ENCODE assay signal across 8 cellular contexts in the genomic region with DNA sequence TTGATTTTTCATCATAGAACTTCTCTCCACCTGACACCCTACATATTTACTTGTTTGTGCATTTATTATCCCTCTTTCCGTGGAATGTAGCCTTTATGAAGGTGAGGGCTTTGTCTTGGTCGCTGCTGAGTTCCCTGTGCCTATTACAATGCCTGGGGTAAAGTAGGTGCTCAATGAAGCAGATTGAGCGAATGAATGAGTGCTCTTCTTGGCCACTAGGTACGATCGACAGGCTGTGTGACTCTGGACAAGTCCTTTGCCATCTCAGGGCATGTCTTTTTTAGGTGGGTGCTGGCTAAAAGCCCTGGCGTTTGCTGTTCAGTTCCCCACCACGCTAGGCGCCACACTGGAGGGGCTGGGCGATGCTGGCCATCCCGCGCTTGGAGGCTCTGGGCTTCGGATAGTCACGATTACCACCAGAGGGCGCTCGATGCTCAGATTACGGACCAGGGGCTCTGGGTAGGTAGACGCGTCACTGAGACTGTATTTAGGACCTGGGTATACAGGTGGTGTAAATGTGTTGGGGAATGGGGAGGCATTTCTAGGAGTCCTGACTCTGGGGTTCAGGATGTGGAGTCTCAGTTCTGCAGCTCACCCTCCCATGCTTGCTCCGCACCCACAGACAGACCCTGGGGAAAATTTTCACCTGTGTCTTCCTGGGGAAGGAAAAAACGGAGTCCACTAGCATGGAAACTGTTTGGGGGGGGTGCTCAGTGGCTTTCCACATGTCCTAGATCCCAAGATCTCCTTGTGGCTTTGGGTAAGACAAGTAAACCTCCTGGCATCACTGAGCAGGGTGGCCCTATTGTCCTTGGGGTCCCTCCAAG.
DNase-seq lines count a peak whose midpoint lies in the region; ATAC-seq and TF ChIP-seq lines count a peak whose summit lies in the region.

No MANE protein-coding gene starts in this region.

- 14 to 17% (median 15%) methylated on average over 20 of the region's 20 CpGs for WGBS in psoas muscle, 3 donors

- H3K4me3 ChIP-seq in cardiac muscle cell (no peak overlapping the region), psoas muscle (no peak overlapping the region)

- peak in 2 of 4 donors; percentile 54 to 59 for ATAC-seq in psoas muscle
- ATAC-seq in GM18505 (IDR thresholded peaks at IDR 0.05; ENCODE audit: unreplicated experiment) = no peak
- ATAC-seq in GM21737 (IDR thresholded peaks at IDR 0.05; ENCODE audit: unreplicated experiment) = no peak

- H3K36me3 ChIP-seq in cardiac muscle cell (no peaks in the 10 kb centered on the region), psoas muscle (ENCODE audit: insufficient read depth in 1 of 2, low read depth in 1 of 2) (no peaks in the 10 kb centered on the region)

- no peak for TF ChIP-seq POLR2A in GM18505 (IDR thresholded peaks at IDR 0.05; ENCODE audit: borderline replicate concordance, extremely low read depth, insufficient read depth, insufficient read length)

- H3K27ac ChIP-seq in cardiac muscle cell = no peak overlapping the region
- no peak overlapping the region for H3K27ac ChIP-seq in psoas muscle

- intact Hi-C loops in psoas muscle (cut with DNase I) = no loop called here

- in situ Hi-C loops in SK-MEL-5 (cut with HindIII; ENCODE audit: low pct_unique_long_range_greater_than_20kb, low sequenced_read_pairs) = no loop called here

- DNase-seq in EH (ENCODE audit: low read depth) (peak; percentile 51), NAMALWA (ENCODE audit: low spot score) (peak; percentile 87), SK-MEL-5 (ENCODE audit: low read depth, low spot score) (peak; percentile 80), cardiac muscle cell (ENCODE audit: low read depth in 1 of 2, low spot score in 1 of 2) (peak; percentile 60 to 89), psoas muscle (peak; percentile 38 to 69)
- DNase-seq in activated naive CD4-positive, alpha-beta T cell treated with Interleukin-2 at 50 U/mL for 16 hours = peak; percentile 72

- no peaks in the 10 kb centered on the region for H3K4me1 ChIP-seq in cardiac muscle cell (ENCODE audit: low read depth)
- no peaks in the 10 kb centered on the region for H3K4me1 ChIP-seq in psoas muscle

- H3K27me3 ChIP-seq in cardiac muscle cell (peaks cover 44% of the 10 kb centered on the region), psoas muscle (ENCODE audit: insufficient read depth in 3 of 3, low read length in 2 of 3) (peaks cover 4 to 47% (median 4%) of the 10 kb centered on the region in 3 donors)

- H3K9me3 ChIP-seq in cardiac muscle cell (ENCODE audit: low read depth) (no peaks in the 10 kb centered on the region), psoas muscle (no peaks in the 10 kb centered on the region)

- TF ChIP-seq CTCF in cardiac muscle cell (IDR thresholded peaks at IDR 0.05; ENCODE audit: low read depth, low read length) = peak; percentile 77
- peak; percentile 46 for TF ChIP-seq CTCF in psoas muscle (IDR thresholded peaks at IDR 0.05)
